30 cellular contexts compared by ENCODE assay signal in the genomic region with DNA sequence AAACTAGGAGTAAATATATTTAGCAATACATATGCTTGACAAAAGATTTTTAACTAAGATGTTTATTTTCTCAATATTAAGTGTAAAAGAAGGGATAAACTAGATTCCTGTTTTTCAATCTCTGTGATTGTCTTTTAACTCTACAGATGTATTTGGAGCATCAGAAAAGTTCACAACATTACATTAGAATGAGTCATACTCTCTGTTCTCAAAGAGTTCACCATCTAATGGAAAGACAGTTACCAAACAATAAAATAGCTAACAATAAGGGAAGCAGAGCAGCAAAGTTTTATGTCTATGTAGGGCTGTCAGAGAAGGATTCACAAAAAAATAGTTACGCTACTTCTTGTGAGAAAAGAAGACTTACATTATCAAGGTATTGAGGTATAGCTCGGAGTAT.
DNase-seq lines count a peak whose midpoint lies in the region; ATAC-seq, FAIRE-seq and TF ChIP-seq lines count a peak whose summit lies in the region.
"Had no signal": no experiment of that assay in that cellular context is flagged by ENCODE, and none has a peak within 500 bp of the region (broad histone marks: within the 10 kb centered on the region; RNA-seq: fewer than 3 reads in every experiment).

No MANE protein-coding gene starts in this region.

- ATAC-seq in stimulated activated effector memory CD8-positive, alpha-beta T cell treated with anti-CD3 and anti-CD28 coated beads, Interleukin-12 subunit alpha, Interleukin-12 subunit beta, amount 100 ng/mL, for 72 hours: no peak
- ATAC-seq: A549; activated CD4-positive, alpha-beta T cell treated with anti-CD3 and anti-CD28 coated beads for 36 hours; body of pancreas; CD8-positive, alpha-beta T cell; gastroesophageal sphincter; T-helper 17 cell had no signal

- H3K9me3 Mint-ChIP-seq in stimulated activated effector memory CD8-positive, alpha-beta T cell treated with anti-CD3 and anti-CD28 coated beads, Interleukin-12 subunit alpha, Interleukin-12 subunit beta, amount 100 ng/mL, for 72 hours: no peaks in the 10 kb centered on the region
- H3K9me3 Mint-ChIP-seq: activated naive CD8-positive, alpha-beta T cell treated with anti-CD3 and anti-CD28 coated beads, Interleukin-2, amount 10 ng/mL, durations not matched to agents 7 days and 5 days; activated T-cell treated with anti-CD3 and anti-CD28 coated beads, Interleukin-2, amount 50 U/mL, for 24 hours; CD8-positive, alpha-beta T cell; naive B cell had no signal

- DNase-seq in D721Med (ENCODE audit: insufficient read length, low spot score): no peak
- peak; percentile 34 for DNase-seq in RCC 7860 (ENCODE audit: low spot score)
- DNase-seq in dermis blood vessel endothelial cell: peak; percentile 14
- peak; percentile 38 for DNase-seq in kidney tubule cell (ENCODE audit: low spot score)
- no peak for DNase-seq in putamen (ENCODE audit: low spot score)
- DNase-seq in stimulated activated effector memory CD8-positive, alpha-beta T cell treated with anti-CD3 and anti-CD28 coated beads, Interleukin-12 subunit alpha, Interleukin-12 subunit beta, amount 100 ng/mL, for 72 hours (ENCODE audit: low spot score in 2 of 2): no peak
- DNase-seq in GM12891 (ENCODE audit: insufficient read length, low spot score): no peak
- no peak for DNase-seq in activated CD8-positive, alpha-beta memory T cell treated with anti-CD3 and anti-CD28 coated beads, Interleukin-2, amount 50 U/mL, for 4 hours
- DNase-seq: activated CD4-positive, alpha-beta T cell treated with anti-CD3 and anti-CD28 coated beads for 36 hours; activated CD8-positive, alpha-beta memory T cell treated with anti-CD3 and anti-CD28 coated beads for 24 hours; activated gamma-delta T cell; activated naive CD8-positive, alpha-beta T cell treated with anti-CD3 and anti-CD28 coated beads, Interleukin-2, amount 10 ng/mL, durations not matched to agents 7 days and 5 days; activated T-cell treated with anti-CD3 and anti-CD28 coated beads, Interleukin-2, amount 50 U/mL, for 24 hours; body of pancreas; CD8-positive, alpha-beta T cell; effector CD8-positive, alpha-beta T cell; hippocampal formation; left ventricle myocardium inferior; naive B cell; NCI-H1105 treated with DMSO at 0.1 percent for 48 hours; NCI-H2029; NCI-H69; occipital lobe; small intestine; stimulated activated CD4-positive, alpha-beta T cell treated with anti-CD3 and anti-CD28 coated beads, Interleukin-1b, Interleukin-23, amount 100 ng/mL, for 48 hours; T-helper 17 cell had no signal

- H3K27ac Mint-ChIP-seq in stimulated activated effector memory CD8-positive, alpha-beta T cell treated with anti-CD3 and anti-CD28 coated beads, Interleukin-12 subunit alpha, Interleukin-12 subunit beta, amount 100 ng/mL, for 72 hours: no peak overlapping the region
- H3K27ac Mint-ChIP-seq: activated CD4-positive, alpha-beta T cell treated with anti-CD3 and anti-CD28 coated beads for 36 hours; activated naive CD8-positive, alpha-beta T cell treated with anti-CD3 and anti-CD28 coated beads, Interleukin-2, amount 10 ng/mL, durations not matched to agents 7 days and 5 days; activated T-cell treated with anti-CD3 and anti-CD28 coated beads, Interleukin-2, amount 50 U/mL, for 24 hours; B cell; CD8-positive, alpha-beta T cell; naive B cell; T-helper 17 cell had no signal

- peak; percentile 21 for FAIRE-seq in D721Med (lab: Jason Lieb, UNC)
- FAIRE-seq in RCC 7860 (lab: Jason Lieb, UNC): peak; percentile 71
- FAIRE-seq in GM12891 (lab: Jason Lieb, UNC): no peak
- FAIRE-seq: A549, GM18507, small intestine had no signal

- no peak for TF ChIP-seq POLR2A in GM12891 (IDR thresholded peaks at IDR 0.05; ENCODE audit: low read depth, low read length)

- H3K4me1 Mint-ChIP-seq in stimulated activated effector memory CD8-positive, alpha-beta T cell treated with anti-CD3 and anti-CD28 coated beads, Interleukin-12 subunit alpha, Interleukin-12 subunit beta, amount 100 ng/mL, for 72 hours: no peaks in the 10 kb centered on the region
- H3K4me1 Mint-ChIP-seq: activated CD4-positive, alpha-beta T cell treated with anti-CD3 and anti-CD28 coated beads for 36 hours; activated naive CD8-positive, alpha-beta T cell treated with anti-CD3 and anti-CD28 coated beads, Interleukin-2, amount 10 ng/mL, durations not matched to agents 7 days and 5 days; B cell; naive B cell; T-helper 17 cell had no signal

- H3K36me3 Mint-ChIP-seq in stimulated activated effector memory CD8-positive, alpha-beta T cell treated with anti-CD3 and anti-CD28 coated beads, Interleukin-12 subunit alpha, Interleukin-12 subunit beta, amount 100 ng/mL, for 72 hours: no peaks in the 10 kb centered on the region
- H3K36me3 Mint-ChIP-seq: activated naive CD8-positive, alpha-beta T cell treated with anti-CD3 and anti-CD28 coated beads, Interleukin-2, amount 10 ng/mL, durations not matched to agents 7 days and 5 days; CD8-positive, alpha-beta T cell; naive B cell had no signal

- TF ChIP-seq CTCF in D721Med (IDR thresholded peaks at IDR 0.05; ENCODE audit: insufficient read depth, missing control alignments): no peak

- no peak overlapping the region for H3K4me3 Mint-ChIP-seq in stimulated activated effector memory CD8-positive, alpha-beta T cell treated with anti-CD3 and anti-CD28 coated beads, Interleukin-12 subunit alpha, Interleukin-12 subunit beta, amount 100 ng/mL, for 72 hours
- H3K4me3 Mint-ChIP-seq: activated CD4-positive, alpha-beta T cell treated with anti-CD3 and anti-CD28 coated beads for 36 hours; activated naive CD8-positive, alpha-beta T cell treated with anti-CD3 and anti-CD28 coated beads, Interleukin-2, amount 10 ng/mL, durations not matched to agents 7 days and 5 days; activated T-cell treated with anti-CD3 and anti-CD28 coated beads, Interleukin-2, amount 50 U/mL, for 24 hours; B cell; CD8-positive, alpha-beta T cell; naive B cell; T-helper 17 cell had no signal

TF ChIP-seq in GM12891, 5 proteins besides CTCF, POLR2A, EP300 and RAD21:
- TF ChIP-seq TAF1 (IDR thresholded peaks at IDR 0.05; ENCODE audit: low read depth, low read length): no peak
- TF ChIP-seq POLR2AphosphoS5 (IDR thresholded peaks at IDR 0.05; ENCODE audit: low read depth, low read length): no peak
- no peak for TF ChIP-seq POU2F2 (IDR thresholded peaks at IDR 0.05; ENCODE audit: low read depth, low read length)
- TF ChIP-seq PAX5 (IDR thresholded peaks at IDR 0.05; ENCODE audit: insufficient read depth, low read length, severe bottlenecking): no peak
- no peak for TF ChIP-seq SPI1 (IDR thresholded peaks at IDR 0.05; ENCODE audit: low read depth, low read length)

Comparison
In these comparisons a context has a peak if more than half of its experiments do, and no peak if none do; other contexts are left out.
1. DNase-seq: peak in RCC 7860 (single experiment), dermis blood vessel endothelial cell (single experiment) and kidney tubule cell (single experiment); none in D721Med (single experiment), putamen (single experiment), stimulated activated effector memory CD8-positive, alpha-beta T cell treated with anti-CD3 and anti-CD28 coated beads, Interleukin-12 subunit alpha, Interleukin-12 subunit beta, amount 100 ng/mL, for 72 hours (0 of 2), GM12891 (single experiment) and activated CD8-positive, alpha-beta memory T cell treated with anti-CD3 and anti-CD28 coated beads, Interleukin-2, amount 50 U/mL, for 4 hours (single experiment).